2 cellular contexts compared by ENCODE assay signal in the genomic region with DNA sequence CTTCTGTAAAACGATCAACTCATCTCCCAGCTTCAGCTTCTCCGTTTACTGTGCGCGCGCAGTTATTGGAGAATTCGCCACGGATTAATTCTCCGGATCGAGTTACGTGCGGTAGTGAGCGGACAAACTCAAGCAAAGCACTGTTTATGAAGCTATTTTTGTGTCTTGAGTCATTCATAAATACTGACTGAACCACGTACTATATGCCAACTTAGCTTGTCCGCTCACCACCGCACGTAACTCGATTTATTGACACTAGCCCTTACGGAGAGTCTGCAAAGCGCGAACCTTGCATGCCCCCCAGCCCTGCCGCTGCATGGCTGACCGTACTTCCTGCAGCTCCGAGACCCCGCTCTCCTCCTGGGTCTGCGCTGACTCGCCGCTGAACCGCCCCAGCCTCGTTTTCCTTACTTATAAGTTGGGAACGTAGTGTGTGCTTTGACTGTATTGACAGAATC.
A peak's percentile ranks its signal among the peaks of the same experiment; 100 is the strongest.
TF ChIP-seq lines count a peak whose summit lies in the region.

No MANE protein-coding gene starts in this region.

TF ChIP-seq in SK-N-SH treated with all-trans-retinoic acid at 6 μM for 48 hours, 23 proteins besides CTCF, POLR2A, EP300 and RAD21:
- TF ChIP-seq ARNTL (CRISPR knock-in tag; IDR thresholded peaks at IDR 0.05; ENCODE audit: borderline replicate concordance, low read depth) (no peak), ISL1 (CRISPR knock-in tag; IDR thresholded peaks at IDR 0.05) (no peak), SNAI2 (CRISPR knock-in tag; IDR thresholded peaks at IDR 0.05) (no peak), PPARA (CRISPR knock-in tag; IDR thresholded peaks at IDR 0.05; ENCODE audit: borderline replicate concordance) (no peak), CSDC2 (CRISPR knock-in tag; IDR thresholded peaks at IDR 0.05) (no peak), ZC3H10 (CRISPR knock-in tag; IDR thresholded peaks at IDR 0.05) (no peak), TCF4 (CRISPR knock-in tag; IDR thresholded peaks at IDR 0.05; ENCODE audit: borderline replicate concordance) (no peak), ZNF565 (CRISPR knock-in tag; conservative IDR thresholded peaks at IDR 0.05; ENCODE audit: low read depth) (no peak), RARB (CRISPR knock-in tag; IDR thresholded peaks at IDR 0.05) (no peak)
- TF ChIP-seq, protein P1, sequence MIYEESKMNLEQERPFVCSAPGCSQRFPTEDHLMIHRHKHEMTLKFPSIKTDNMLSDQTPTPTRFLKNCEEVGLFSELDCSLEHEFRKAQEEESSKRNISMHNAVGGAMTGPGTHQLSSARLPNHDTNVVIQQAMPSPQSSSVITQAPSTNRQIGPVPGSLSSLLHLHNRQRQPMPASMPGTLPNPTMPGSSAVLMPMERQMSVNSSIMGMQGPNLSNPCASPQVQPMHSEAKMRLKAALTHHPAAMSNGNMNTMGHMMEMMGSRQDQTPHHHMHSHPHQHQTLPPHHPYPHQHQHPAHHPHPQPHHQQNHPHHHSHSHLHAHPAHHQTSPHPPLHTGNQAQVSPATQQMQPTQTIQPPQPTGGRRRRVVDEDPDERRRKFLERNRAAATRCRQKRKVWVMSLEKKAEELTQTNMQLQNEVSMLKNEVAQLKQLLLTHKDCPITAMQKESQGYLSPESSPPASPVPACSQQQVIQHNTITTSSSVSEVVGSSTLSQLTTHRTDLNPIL (CRISPR knock-in tag; IDR thresholded peaks at IDR 0.05; ENCODE audit: low read depth): no peak
- TF ChIP-seq, protein P2, sequence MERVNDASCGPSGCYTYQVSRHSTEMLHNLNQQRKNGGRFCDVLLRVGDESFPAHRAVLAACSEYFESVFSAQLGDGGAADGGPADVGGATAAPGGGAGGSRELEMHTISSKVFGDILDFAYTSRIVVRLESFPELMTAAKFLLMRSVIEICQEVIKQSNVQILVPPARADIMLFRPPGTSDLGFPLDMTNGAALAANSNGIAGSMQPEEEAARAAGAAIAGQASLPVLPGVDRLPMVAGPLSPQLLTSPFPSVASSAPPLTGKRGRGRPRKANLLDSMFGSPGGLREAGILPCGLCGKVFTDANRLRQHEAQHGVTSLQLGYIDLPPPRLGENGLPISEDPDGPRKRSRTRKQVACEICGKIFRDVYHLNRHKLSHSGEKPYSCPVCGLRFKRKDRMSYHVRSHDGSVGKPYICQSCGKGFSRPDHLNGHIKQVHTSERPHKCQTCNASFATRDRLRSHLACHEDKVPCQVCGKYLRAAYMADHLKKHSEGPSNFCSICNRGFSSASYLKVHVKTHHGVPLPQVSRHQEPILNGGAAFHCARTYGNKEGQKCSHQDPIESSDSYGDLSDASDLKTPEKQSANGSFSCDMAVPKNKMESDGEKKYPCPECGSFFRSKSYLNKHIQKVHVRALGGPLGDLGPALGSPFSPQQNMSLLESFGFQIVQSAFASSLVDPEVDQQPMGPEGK (CRISPR knock-in tag; IDR thresholded peaks at IDR 0.05; ENCODE audit: borderline replicate concordance): no peak
- TF ChIP-seq, protein P3, sequence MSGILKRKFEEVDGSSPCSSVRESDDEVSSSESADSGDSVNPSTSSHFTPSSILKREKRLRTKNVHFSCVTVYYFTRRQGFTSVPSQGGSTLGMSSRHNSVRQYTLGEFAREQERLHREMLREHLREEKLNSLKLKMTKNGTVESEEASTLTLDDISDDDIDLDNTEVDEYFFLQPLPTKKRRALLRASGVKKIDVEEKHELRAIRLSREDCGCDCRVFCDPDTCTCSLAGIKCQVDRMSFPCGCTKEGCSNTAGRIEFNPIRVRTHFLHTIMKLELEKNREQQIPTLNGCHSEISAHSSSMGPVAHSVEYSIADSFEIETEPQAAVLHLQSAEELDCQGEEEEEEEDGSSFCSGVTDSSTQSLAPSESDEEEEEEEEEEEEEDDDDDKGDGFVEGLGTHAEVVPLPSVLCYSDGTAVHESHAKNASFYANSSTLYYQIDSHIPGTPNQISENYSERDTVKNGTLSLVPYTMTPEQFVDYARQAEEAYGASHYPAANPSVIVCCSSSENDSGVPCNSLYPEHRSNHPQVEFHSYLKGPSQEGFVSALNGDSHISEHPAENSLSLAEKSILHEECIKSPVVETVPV (CRISPR knock-in tag; IDR thresholded peaks at IDR 0.05): no peak

TF ChIP-seq in H1, 55 proteins besides CTCF, POLR2A, EP300 and RAD21:
- TF ChIP-seq SAP30 (IDR thresholded peaks at IDR 0.05; ENCODE audit: insufficient read depth, insufficient replicate concordance, low read length) (no peak), CTBP2 (IDR thresholded peaks at IDR 0.05; ENCODE audit: borderline replicate concordance, insufficient read depth, insufficient read length, low read length) (no peak), KDM1A (IDR thresholded peaks at IDR 0.05; ENCODE audit: borderline replicate concordance, low read length) (peak; percentile 61; the same call in 1 of the 2 replicates), ASH2L (IDR thresholded peaks at IDR 0.05; ENCODE audit: low read length) (peak; percentile 53), JUN (IDR thresholded peaks at IDR 0.05; ENCODE audit: low read depth, low read length) (no peak), TEAD4 (IDR thresholded peaks at IDR 0.05; ENCODE audit: low read depth, low read length) (no peak)
